1 cellular context compared by ENCODE assay signal in the genomic region with DNA sequence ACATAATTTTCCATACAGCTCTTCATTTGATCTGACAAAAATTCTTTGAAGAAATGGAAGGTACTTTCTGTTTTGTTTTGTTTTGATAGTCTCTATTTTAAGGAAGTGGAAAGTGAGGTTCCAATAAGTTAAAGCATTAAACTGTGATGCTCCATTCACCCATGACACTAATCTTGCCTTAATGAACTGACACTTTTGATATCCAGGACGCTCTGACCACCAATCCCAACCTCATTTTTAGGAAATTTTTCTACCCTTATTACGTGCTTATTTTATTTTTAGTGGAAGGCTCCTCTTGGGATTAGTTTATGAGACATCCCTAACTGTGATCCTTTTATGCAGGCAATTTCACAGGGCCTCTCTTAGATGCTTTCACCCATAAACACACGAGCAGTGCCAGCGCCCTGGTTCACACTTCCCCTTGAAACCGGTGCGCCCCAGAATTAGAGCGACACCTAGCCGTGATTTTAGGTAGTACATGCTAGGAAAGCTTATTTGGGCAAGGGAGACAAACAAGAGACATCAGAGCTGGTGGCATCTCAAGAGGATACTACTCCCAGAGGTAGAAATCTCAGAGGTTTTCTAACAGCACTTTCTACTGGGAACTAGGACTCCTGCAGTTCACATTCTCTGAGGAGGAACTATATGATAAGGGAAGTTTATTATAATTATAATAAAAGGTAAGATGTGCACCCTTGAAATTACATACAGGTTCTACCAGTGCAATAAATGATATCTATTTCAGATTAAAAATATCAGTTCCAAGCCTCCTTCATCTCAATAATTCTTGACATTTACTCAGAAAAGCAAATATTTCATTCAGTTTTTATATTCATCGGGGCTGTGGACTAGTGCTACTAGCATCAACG.
A peak's percentile ranks its signal among the peaks of the same experiment; 100 is the strongest.
TF ChIP-seq lines count a peak whose summit lies in the region.

No MANE protein-coding gene starts in this region.

TF ChIP-seq in IMR-90, 13 proteins besides CTCF, POLR2A, EP300 and RAD21:
- TF ChIP-seq MAZ (IDR thresholded peaks at IDR 0.05; ENCODE audit: borderline replicate concordance, low read depth, low read length) (no peak), SMC3 (IDR thresholded peaks at IDR 0.05; ENCODE audit: low read depth, low read length) (peak; percentile 56; the same call in 1 of the 2 replicates), USF2 (IDR thresholded peaks at IDR 0.05; ENCODE audit: low read depth, low read length) (no peak)
TF ChIP-seq in IMR-90: peak in this region for 1.
